ENCODE assay signal across 17 cellular contexts in the genomic region with DNA sequence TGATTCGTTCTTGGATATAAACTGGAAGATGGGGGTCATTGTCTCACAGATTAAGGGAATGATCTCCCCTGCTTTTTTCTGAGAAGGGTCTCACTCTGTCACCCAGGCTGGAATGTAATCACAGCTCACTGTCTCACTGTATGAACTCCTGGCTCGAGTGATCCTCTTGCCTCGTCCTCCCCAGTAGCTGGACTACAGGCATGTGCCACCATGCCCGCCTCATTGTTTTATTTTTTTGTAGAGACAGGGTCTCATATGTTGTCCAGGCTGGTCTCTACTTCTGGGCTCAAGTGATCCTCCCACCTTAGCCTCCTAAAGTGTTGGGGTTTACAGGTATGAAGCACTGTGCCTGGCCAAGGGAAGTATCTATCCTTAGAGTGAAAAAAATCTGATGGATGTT.
"Had no signal": no experiment of that assay in that cellular context is flagged by ENCODE, and none has a peak within 500 bp of the region (broad histone marks: within the 10 kb centered on the region; RNA-seq: fewer than 3 reads in every experiment).

No MANE protein-coding gene starts in this region.

- H3K9me3 Mint-ChIP-seq: neural crest cell; T-helper 2 cell treated with Interferon-gamma antibody and Interleukin-4, amounts not matched to agents 5 μg/mL and 100 μg/mL, for 36 hours had no signal

- H3K27me3 ChIP-seq: ascending aorta, colonic mucosa, esophagus muscularis mucosa, ovary, right lobe of liver, spleen had no signal

- H3K9me3 ChIP-seq: ascending aorta, colonic mucosa, esophagus muscularis mucosa, ovary, right lobe of liver, spleen, thoracic aorta had no signal

- H3K4me3 Mint-ChIP-seq: T-helper 2 cell treated with Interferon-gamma antibody and Interleukin-4, amounts not matched to agents 5 μg/mL and 100 μg/mL, for 36 hours had no signal

- DNase-seq: activated CD4-positive, alpha-beta T cell treated with anti-CD3 and anti-CD28 coated beads, Interleukin-2, amount 50 U/mL, for 1 hour; activated CD4-positive, CD25-positive, alpha-beta regulatory T cell; activated CD8-positive, alpha-beta memory T cell treated with anti-CD3 and anti-CD28 coated beads for 24 hours; activated naive CD4-positive, alpha-beta T cell treated with Interleukin-2 at 50 U/mL for 16 hours; colonic mucosa; hypothalamus; left ventricle myocardium superior; mesenchymal stem cell; ovary; right lobe of liver; spleen; stimulated activated CD4-positive, alpha-beta T cell treated with anti-CD3 and anti-CD28 coated beads, Interleukin-1b, Interleukin-23, amount 100 ng/mL, for 48 hours had no signal

- H3K4me1 ChIP-seq: colonic mucosa had no signal

- H3K27ac Mint-ChIP-seq: T-helper 2 cell treated with Interferon-gamma antibody and Interleukin-4, amounts not matched to agents 5 μg/mL and 100 μg/mL, for 36 hours had no signal

- ATAC-seq: left ventricle myocardium superior, right lobe of liver had no signal

- H3K4me3 ChIP-seq: ascending aorta, colonic mucosa, esophagus muscularis mucosa, ovary, right lobe of liver, spleen, thoracic aorta had no signal

- H3K36me3 ChIP-seq: ascending aorta, colonic mucosa, esophagus muscularis mucosa, ovary, right lobe of liver, spleen, thoracic aorta had no signal

- H3K27ac ChIP-seq: ascending aorta, colonic mucosa, ovary, right lobe of liver, spleen, thoracic aorta had no signal
